ENCODE assay signal across 12 cellular contexts in genomic region chr17:75476274-75476673, GRCh38. TPM values are rescaled to one million over a fixed set of nuclear protein-coding genes. Genes with fewer than 3 reads are reported as not detected.
A peak's percentile ranks its signal among the peaks of the same experiment; 100 is the strongest.
DNase-seq lines count a peak whose midpoint lies in the region; ATAC-seq and TF ChIP-seq lines count a peak whose summit lies in the region.
"Had no signal": no experiment of that assay in that cellular context is flagged by ENCODE, and none has a peak within 500 bp of the region (broad histone marks: within the 10 kb centered on the region; RNA-seq: fewer than 3 reads in every experiment).

No MANE protein-coding gene starts in this region.

- DNase-seq in NCI-H2227 treated with DMSO at 0.1 percent for 48 hours (lab: John Stamatoyannopoulos, UW) (peak; percentile 31), esophagus squamous epithelium (lab: John Stamatoyannopoulos, UW) (no peak), lower lobe of right lung (no peak), hepatocyte (ENCODE audit: low spot score) (no peak)
- no peak for DNase-seq in activated naive CD8-positive, alpha-beta T cell treated with anti-CD3 and anti-CD28 coated beads for 36 hours
- DNase-seq: CD4-positive, alpha-beta memory T cell; NK-92 treated with Interleukin-12 subunit alpha and Interleukin-12 subunit beta, amount 100 ng/mL, for 24 hours had no signal

- H3K79me2 ChIP-seq in hepatocyte = peaks cover 13% of the 10 kb centered on the region

- H3K27ac Mint-ChIP-seq in activated naive CD8-positive, alpha-beta T cell treated with anti-CD3 and anti-CD28 coated beads for 36 hours = no peak overlapping the region
- H3K27ac Mint-ChIP-seq: activated T-helper 2 cell treated with anti-CD3 and anti-CD28 coated beads, Interferon-gamma antibody, Interleukin-2, Interleukin-4, amounts not matched to agents 10 μg/mL and 5 μg/mL and 100 μg/mL, durations not matched to agents 14 hours and 24 hours and 36 hours had no signal

- peak overlapping the region; percentile 57 for H3K4me2 ChIP-seq in skeletal muscle satellite cell (ENCODE audit: low read length)
- no peak overlapping the region for H3K4me2 ChIP-seq in hepatocyte

- no peaks in the 10 kb centered on the region for H3K4me1 Mint-ChIP-seq in activated naive CD8-positive, alpha-beta T cell treated with anti-CD3 and anti-CD28 coated beads for 36 hours

- ATAC-seq in lower lobe of right lung (no peak), GM21367 (IDR thresholded peaks at IDR 0.05; ENCODE audit: unreplicated experiment) (no peak), GM18502 (IDR thresholded peaks at IDR 0.05; ENCODE audit: poor library complexity, unreplicated experiment) (no peak)

- H3K9me3 Mint-ChIP-seq in activated naive CD8-positive, alpha-beta T cell treated with anti-CD3 and anti-CD28 coated beads for 36 hours = no peaks in the 10 kb centered on the region
- H3K9me3 Mint-ChIP-seq: activated T-helper 2 cell treated with anti-CD3 and anti-CD28 coated beads, Interferon-gamma antibody, Interleukin-2, Interleukin-4, amounts not matched to agents 10 μg/mL and 5 μg/mL and 100 μg/mL, durations not matched to agents 14 hours and 24 hours and 36 hours; CD4-positive, alpha-beta memory T cell had no signal

- no peak overlapping the region for H2AFZ ChIP-seq in hepatocyte

- H3K27ac ChIP-seq in esophagus squamous epithelium = peak overlapping the region; percentile 11 to 72 (median 60)
- peak overlapping the region; percentile 71 for H3K27ac ChIP-seq in lower lobe of right lung
- H3K27ac ChIP-seq in hepatocyte = no peak overlapping the region

- no peak overlapping the region for H3K4me3 ChIP-seq in esophagus squamous epithelium
- no peak overlapping the region for H3K4me3 ChIP-seq in lower lobe of right lung
- peak overlapping the region; percentile 39 for H3K4me3 ChIP-seq in skeletal muscle satellite cell (ENCODE audit: low read length)
- no peak overlapping the region for H3K4me3 ChIP-seq in hepatocyte
- H3K4me3 ChIP-seq: mucosa of descending colon had no signal

- peaks cover 4% of the 10 kb centered on the region for H3K36me3 Mint-ChIP-seq in activated naive CD8-positive, alpha-beta T cell treated with anti-CD3 and anti-CD28 coated beads for 36 hours

- no peak overlapping the region for H3K4me3 Mint-ChIP-seq in activated naive CD8-positive, alpha-beta T cell treated with anti-CD3 and anti-CD28 coated beads for 36 hours
- H3K4me3 Mint-ChIP-seq: CD4-positive, alpha-beta memory T cell had no signal

- H3K4me1 ChIP-seq in esophagus squamous epithelium (peaks cover 9 to 60% (median 27%) of the 10 kb centered on the region in 3 donors), lower lobe of right lung (peaks cover 40% of the 10 kb centered on the region), skeletal muscle satellite cell (ENCODE audit: control insufficient read depth, insufficient read depth, low read length) (peaks cover 17% of the 10 kb centered on the region), hepatocyte (ENCODE audit: insufficient read depth) (peaks cover 16% of the 10 kb centered on the region)

- no peaks in the 10 kb centered on the region for H3K27me3 Mint-ChIP-seq in activated naive CD8-positive, alpha-beta T cell treated with anti-CD3 and anti-CD28 coated beads for 36 hours
- H3K27me3 Mint-ChIP-seq: CD4-positive, alpha-beta memory T cell had no signal

- WGBS in esophagus squamous epithelium, 2 donors = 43 to 65% methylated on average over 8 of the region's 8 CpGs
- WGBS in hepatocyte (ENCODE audit: low lambda C conversion rate, missing lambda C conversion rate) = 81% methylated on average over 5 of the region's 8 CpGs

- no peaks in the 10 kb centered on the region for H3K9me2 ChIP-seq in hepatocyte (replicated peaks; ENCODE audit: insufficient read depth)

- TF ChIP-seq CTCF in esophagus squamous epithelium (IDR thresholded peaks at IDR 0.05) = no peak
- no peak for TF ChIP-seq CTCF in lower lobe of right lung (IDR thresholded peaks at IDR 0.05)
- TF ChIP-seq CTCF in hepatocyte (IDR thresholded peaks at IDR 0.05; ENCODE audit: poor library complexity) = no peak

- H3K36me3 ChIP-seq in esophagus squamous epithelium (peaks cover 0 to 70% (median 13%) of the 10 kb centered on the region in 3 donors), lower lobe of right lung (peaks cover 32% of the 10 kb centered on the region), skeletal muscle satellite cell (ENCODE audit: insufficient read depth, low read length) (peaks cover 12% of the 10 kb centered on the region), hepatocyte (replicated peaks; ENCODE audit: insufficient read depth, low read depth) (no peaks in the 10 kb centered on the region)

- TF ChIP-seq POLR2A in esophagus squamous epithelium (IDR thresholded peaks at IDR 0.05) = no peak

- H3K9me3 ChIP-seq in esophagus squamous epithelium (no peaks in the 10 kb centered on the region), lower lobe of right lung (no peaks in the 10 kb centered on the region), skeletal muscle satellite cell (replicated peaks; ENCODE audit: low read length) (no peaks in the 10 kb centered on the region), hepatocyte (ENCODE audit: low read depth) (no peaks in the 10 kb centered on the region)
- H3K9me3 ChIP-seq: mucosa of descending colon had no signal

- H3K27me3 ChIP-seq in esophagus squamous epithelium = no peaks in the 10 kb centered on the region
- no peaks in the 10 kb centered on the region for H3K27me3 ChIP-seq in lower lobe of right lung (ENCODE audit: low read depth)
- H3K27me3 ChIP-seq in skeletal muscle satellite cell (ENCODE audit: control insufficient read depth, insufficient read depth, low read length) = no peaks in the 10 kb centered on the region
- H3K27me3 ChIP-seq in hepatocyte = no peaks in the 10 kb centered on the region

- H4K20me1 ChIP-seq in hepatocyte (ENCODE audit: insufficient read depth, poor library complexity, severe bottlenecking) = peaks cover under 1% of the 10 kb centered on the region

- intact Hi-C loops in esophagus squamous epithelium (cut with DNase I) (loop anchor here (10.0 kb wide), 1 partner anchor 69 kb away; no protein-coding TSS in a partner anchor), lower lobe of right lung (cut with DNase I) (no loop called here)

- peak overlapping the region; percentile 48 for H3K9ac ChIP-seq in skeletal muscle satellite cell (ENCODE audit: low read depth, low read length)

RNA-seq across cellular contexts. Expression of gene TMEM94, which starts 19.8 kb away (rescaled TPM):
- total RNA-seq in esophagus squamous epithelium (10 to 100 TPM; 19.3 to 56.5 (median 28.3) TPM), lower lobe of right lung (89.5 TPM), hepatocyte (18.7 and 53.5 TPM in 2 replicates)
- total RNA-seq in skeletal muscle satellite cell (2012; rRNA removed) = 10.4 and 14.4 TPM in 2 replicates
- 10 to 100 TPM; 46.6 to 55.5 TPM for total RNA-seq in activated naive CD8-positive, alpha-beta T cell treated with anti-CD3 and anti-CD28 coated beads for 36 hours
- polyA plus RNA-seq in hepatocyte = 43.5 and 50.7 TPM in 2 replicates

RNA-seq across cellular contexts. Expression of gene CASKIN2, which starts 39.1 kb away (rescaled TPM):
- total RNA-seq in esophagus squamous epithelium (10 to 100 TPM in 3 of 4 donors, 1 to 10 TPM in 1; 9.5 to 12.2 (median 10.4) TPM), lower lobe of right lung (68.8 TPM), hepatocyte (5.3 and 9.8 TPM in 2 replicates)
- total RNA-seq in skeletal muscle satellite cell (2012; rRNA removed) = 4.6 and 6.1 TPM in 2 replicates
- total RNA-seq in activated naive CD8-positive, alpha-beta T cell treated with anti-CD3 and anti-CD28 coated beads for 36 hours = 1 to 10 TPM; 4.3 to 4.5 TPM
- polyA plus RNA-seq in hepatocyte = 14.5 and 16.2 TPM in 2 replicates
- polyA plus RNA-seq: CD4-positive, alpha-beta memory T cell had no signal

RNA-seq across cellular contexts. Expression of gene TSEN54, which starts 40.1 kb away (rescaled TPM):
- 10 to 100 TPM; 18.3 to 33.2 (median 23.1) TPM for total RNA-seq in esophagus squamous epithelium
- 20.4 TPM for total RNA-seq in lower lobe of right lung
- total RNA-seq in skeletal muscle satellite cell (2012; rRNA removed) = 8.1 and 9.1 TPM in 2 replicates
- total RNA-seq in activated naive CD8-positive, alpha-beta T cell treated with anti-CD3 and anti-CD28 coated beads for 36 hours = 10 to 100 TPM; 44.6 to 45.5 TPM
- 30.4 and 42.5 TPM in 2 replicates for total RNA-seq in hepatocyte
- polyA plus RNA-seq in hepatocyte = 46.3 and 52.3 TPM in 2 replicates

RNA-seq across cellular contexts. Expression of gene LLGL2, which starts 49.2 kb away (rescaled TPM):
- total RNA-seq in esophagus squamous epithelium = 100 to 1,000 TPM in 1 of 4 donors, 10 to 100 TPM in 3; 40.0 to 101 (median 67.3) TPM
- 111 TPM for total RNA-seq in lower lobe of right lung
- not detected in 2 replicates for total RNA-seq in skeletal muscle satellite cell (2012; rRNA removed)
- 1 to 10 TPM; 4.8 to 5.0 TPM for total RNA-seq in activated naive CD8-positive, alpha-beta T cell treated with anti-CD3 and anti-CD28 coated beads for 36 hours
- 60.9 and 81.8 TPM in 2 replicates for total RNA-seq in hepatocyte
- polyA plus RNA-seq in hepatocyte = 154 and 194 TPM in 2 replicates
